In the genomic region with DNA sequence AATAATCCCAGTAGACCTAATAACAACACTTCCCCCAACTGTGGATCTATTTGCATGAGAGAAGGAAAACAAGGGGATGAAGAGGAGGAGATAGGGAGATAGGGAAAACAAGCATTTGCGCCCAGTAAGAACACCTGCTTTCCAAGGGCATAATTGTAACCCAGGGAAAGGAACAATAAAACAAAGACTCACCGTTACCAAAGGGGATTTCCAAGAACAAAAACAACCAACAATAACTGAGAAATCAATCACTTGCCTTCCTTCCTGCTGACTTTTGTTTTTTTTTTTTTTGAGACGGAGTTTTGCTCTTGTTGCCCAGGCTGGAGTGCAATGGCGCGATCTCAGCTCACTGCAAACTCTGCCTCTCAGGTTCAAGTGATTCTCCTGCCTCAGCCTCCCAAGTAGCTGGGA, we compare ENCODE assay signal across 8 cellular contexts. TPM values are rescaled to one million over a fixed set of nuclear protein-coding genes. Genes with fewer than 3 reads are reported as not detected.
DNase-seq lines count a peak whose midpoint lies in the region; ATAC-seq and TF ChIP-seq lines count a peak whose summit lies in the region.
"Not testable (repeated sequence)": the region's sequence is repeated elsewhere in the genome, so short reads cannot be mapped to it uniquely, and the experiment has no call there.

No MANE protein-coding gene starts in this region.

- H3K9me2 ChIP-seq in DOHH2 (replicated peaks; ENCODE audit: control insufficient read depth, low read length) = not testable (repeated sequence)

- peaks cover 47% of the 10 kb centered on the region for H3K4me1 ChIP-seq in DOHH2 (ENCODE audit: control insufficient read depth, low read length)
- peaks cover 24% of the 10 kb centered on the region for H3K4me1 ChIP-seq in iPS-20b (ENCODE audit: insufficient read depth, low read length)

- not testable (repeated sequence) for TF ChIP-seq CTCF in DOHH2 (IDR thresholded peaks at IDR 0.05; ENCODE audit: low read depth, low read length, poor library complexity, severe bottlenecking); neural crest cell (conservative IDR thresholded peaks at IDR 0.05); type B pancreatic cell (conservative IDR thresholded peaks at IDR 0.05)

- not testable (repeated sequence) for H3K27ac ChIP-seq in DOHH2 (ENCODE audit: low read depth, low read length)
- H3K27ac ChIP-seq in KOPT-K1 (ENCODE audit: low read depth, low read length, poor library complexity, severe bottlenecking) = peak overlapping the region; percentile 37
- peak overlapping the region; percentile 55 for H3K27ac ChIP-seq in iPS-20b (ENCODE audit: low read length)

- not testable (repeated sequence) for H3F3A ChIP-seq in DOHH2 (ENCODE audit: control insufficient read depth, insufficient read depth)

- peaks cover 54% of the 10 kb centered on the region for H3K4me1 Mint-ChIP-seq in T-helper 1 cell treated with Interleukin-12 subunit alpha and Interleukin-12 subunit beta and Interleukin-4 antibody, amounts not matched to agents 30 μg/mL and 1 μg/mL, for 36 hours (ENCODE audit: low read depth)
- peaks cover 48% of the 10 kb centered on the region for H3K4me1 Mint-ChIP-seq in activated T-cell treated with anti-CD3 and anti-CD28 coated beads, Interleukin-2, amount 50 U/mL, for 24 hours (ENCODE audit: low read depth)
- H3K4me1 Mint-ChIP-seq in activated naive CD8-positive, alpha-beta T cell treated with anti-CD3 and anti-CD28 coated beads, Interleukin-2, amount 50 U/mL, for 24 hours = peaks cover 40% of the 10 kb centered on the region
- not testable (repeated sequence) for H3K4me1 Mint-ChIP-seq in neural crest cell
- H3K4me1 Mint-ChIP-seq in type B pancreatic cell (ENCODE audit: unreplicated experiment) = peaks cover 21% of the 10 kb centered on the region

- not testable (repeated sequence) for DNase-seq in activated T-cell treated with anti-CD3 and anti-CD28 coated beads, Interleukin-2, amount 50 U/mL, for 24 hours; activated naive CD8-positive, alpha-beta T cell treated with anti-CD3 and anti-CD28 coated beads, Interleukin-2, amount 50 U/mL, for 24 hours; neural crest cell (ENCODE audit: low read depth, low spot score); type B pancreatic cell (ENCODE audit: extremely low spot score, unreplicated experiment)

- not testable (repeated sequence) for H3K36me3 ChIP-seq in DOHH2 (ENCODE audit: control insufficient read depth, low read length); KOPT-K1 (ENCODE audit: insufficient read depth, low read length); iPS-20b (ENCODE audit: insufficient read depth, low read depth, low read length)

- H3K9me3 ChIP-seq in DOHH2 (ENCODE audit: control insufficient read depth, insufficient read depth, low read length); KOPT-K1 (ENCODE audit: insufficient read depth, low read length, poor library complexity, severe bottlenecking); iPS-20b (ENCODE audit: insufficient read depth, low read depth, low read length): not testable (repeated sequence)

- ATAC-seq in activated naive CD8-positive, alpha-beta T cell treated with anti-CD3 and anti-CD28 coated beads, Interleukin-2, amount 50 U/mL, for 24 hours = not testable (repeated sequence)

- not testable (repeated sequence) for H3K4me3 ChIP-seq in DOHH2 (ENCODE audit: low read length); iPS-20b (ENCODE audit: low read length)

- not testable (repeated sequence) for H3K27me3 Mint-ChIP-seq in T-helper 1 cell treated with Interleukin-12 subunit alpha and Interleukin-12 subunit beta and Interleukin-4 antibody, amounts not matched to agents 30 μg/mL and 1 μg/mL, for 36 hours (ENCODE audit: low read depth); activated T-cell treated with anti-CD3 and anti-CD28 coated beads, Interleukin-2, amount 50 U/mL, for 24 hours; activated naive CD8-positive, alpha-beta T cell treated with anti-CD3 and anti-CD28 coated beads, Interleukin-2, amount 50 U/mL, for 24 hours; neural crest cell (ENCODE audit: low read depth); type B pancreatic cell

- peak overlapping the region; percentile 54; the same call in 1 of the 2 replicates for H3K9ac ChIP-seq in iPS-20b (ENCODE audit: low read depth, low read length)

- peak overlapping the region; percentile 10; the same call in 1 of the 2 replicates for H3K4me2 ChIP-seq in DOHH2 (ENCODE audit: low read length)

- peak overlapping the region; percentile 95 for H3K27ac Mint-ChIP-seq in T-helper 1 cell treated with Interleukin-12 subunit alpha and Interleukin-12 subunit beta and Interleukin-4 antibody, amounts not matched to agents 30 μg/mL and 1 μg/mL, for 36 hours
- H3K27ac Mint-ChIP-seq in activated T-cell treated with anti-CD3 and anti-CD28 coated beads, Interleukin-2, amount 50 U/mL, for 24 hours = peak overlapping the region; percentile 82
- peak overlapping the region; percentile 52 for H3K27ac Mint-ChIP-seq in activated naive CD8-positive, alpha-beta T cell treated with anti-CD3 and anti-CD28 coated beads, Interleukin-2, amount 50 U/mL, for 24 hours
- H3K27ac Mint-ChIP-seq in neural crest cell (ENCODE audit: unreplicated experiment) (peak overlapping the region; percentile 5), type B pancreatic cell (peak overlapping the region; percentile 63)

- H3K79me2 ChIP-seq in DOHH2 (ENCODE audit: control insufficient read depth, low read length) = not testable (repeated sequence)

- not testable (repeated sequence) for H3K36me3 Mint-ChIP-seq in T-helper 1 cell treated with Interleukin-12 subunit alpha and Interleukin-12 subunit beta and Interleukin-4 antibody, amounts not matched to agents 30 μg/mL and 1 μg/mL, for 36 hours (ENCODE audit: low read depth); activated T-cell treated with anti-CD3 and anti-CD28 coated beads, Interleukin-2, amount 50 U/mL, for 24 hours (ENCODE audit: low read depth); activated naive CD8-positive, alpha-beta T cell treated with anti-CD3 and anti-CD28 coated beads, Interleukin-2, amount 50 U/mL, for 24 hours (ENCODE audit: low read depth); neural crest cell (ENCODE audit: low read depth); type B pancreatic cell

- H3K27me3 ChIP-seq in DOHH2 (ENCODE audit: control insufficient read depth, low read length); iPS-20b (ENCODE audit: insufficient read depth, low read length): not testable (repeated sequence)

- H3K9me3 Mint-ChIP-seq in T-helper 1 cell treated with Interleukin-12 subunit alpha and Interleukin-12 subunit beta and Interleukin-4 antibody, amounts not matched to agents 30 μg/mL and 1 μg/mL, for 36 hours; activated T-cell treated with anti-CD3 and anti-CD28 coated beads, Interleukin-2, amount 50 U/mL, for 24 hours; activated naive CD8-positive, alpha-beta T cell treated with anti-CD3 and anti-CD28 coated beads, Interleukin-2, amount 50 U/mL, for 24 hours; neural crest cell; type B pancreatic cell: not testable (repeated sequence)

- H4K20me1 ChIP-seq in DOHH2 (ENCODE audit: control insufficient read depth, insufficient read depth, low read depth, low read length) = not testable (repeated sequence)

- H3K4me3 Mint-ChIP-seq in T-helper 1 cell treated with Interleukin-12 subunit alpha and Interleukin-12 subunit beta and Interleukin-4 antibody, amounts not matched to agents 30 μg/mL and 1 μg/mL, for 36 hours = peak overlapping the region; percentile 72
- H3K4me3 Mint-ChIP-seq in activated T-cell treated with anti-CD3 and anti-CD28 coated beads, Interleukin-2, amount 50 U/mL, for 24 hours = peak overlapping the region; percentile 4
- not testable (repeated sequence) for H3K4me3 Mint-ChIP-seq in activated naive CD8-positive, alpha-beta T cell treated with anti-CD3 and anti-CD28 coated beads, Interleukin-2, amount 50 U/mL, for 24 hours; neural crest cell; type B pancreatic cell

RNA-seq across cellular contexts. Expression of gene SH3BP5, which starts 24.3 kb away (rescaled TPM):
- total RNA-seq in neural crest cell = 4.8 and 5.2 TPM in 2 replicates
- total RNA-seq in type B pancreatic cell (ENCODE audit: low replicate concordance) = 31.2 and 33.4 TPM in 2 replicates

Comparison
In these comparisons a context has a peak if more than half of its experiments do, and no peak if none do; other contexts are left out.
1. H3K27ac Mint-ChIP-seq: peak in every context shown above with its lines; median percentile 95 in T-helper 1 cell treated with Interleukin-12 subunit alpha and Interleukin-12 subunit beta and Interleukin-4 antibody, amounts not matched to agents 30 μg/mL and 1 μg/mL, for 36 hours; 82 in activated T-cell treated with anti-CD3 and anti-CD28 coated beads, Interleukin-2, amount 50 U/mL, for 24 hours; 63 in type B pancreatic cell; 52 in activated naive CD8-positive, alpha-beta T cell treated with anti-CD3 and anti-CD28 coated beads, Interleukin-2, amount 50 U/mL, for 24 hours; 5 in neural crest cell.